28 cellular contexts compared by ENCODE assay signal in the genomic region with DNA sequence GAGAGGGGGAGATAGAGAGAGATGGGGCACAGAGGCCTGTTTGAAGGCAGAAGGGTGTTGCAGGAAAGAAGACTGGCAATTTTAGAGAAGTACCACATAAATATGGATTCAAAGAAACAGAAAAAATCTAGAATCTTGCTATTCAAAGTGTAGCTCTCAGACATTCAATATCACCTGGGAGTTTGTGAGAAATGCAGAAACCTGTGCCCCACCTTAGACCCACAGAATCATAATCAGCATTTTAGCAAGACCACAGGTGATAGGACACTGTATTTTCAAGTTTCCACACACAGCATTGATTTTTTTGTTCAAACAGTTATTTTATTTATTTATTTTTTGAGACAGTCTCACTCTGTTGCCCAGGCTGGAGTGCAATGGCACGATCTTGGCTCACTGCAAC.
"Had no signal": no experiment of that assay in that cellular context is flagged by ENCODE, and none has a peak within 500 bp of the region (broad histone marks: within the 10 kb centered on the region; RNA-seq: fewer than 3 reads in every experiment).

No MANE protein-coding gene starts in this region.

- ATAC-seq: activated T-helper 17 cell treated with anti-CD3 and anti-CD28 coated beads, Interleukin-2, amount 50 U/mL, for 72 hours; gastrocnemius medialis; stimulated activated naive B cell treated with anti-CD40 and anti-IgM and Interleukin-4, amounts not matched to agents 10 μg/mL and 1 μg/mL and 100 μg/mL, for 72 hours; upper lobe of right lung had no signal

- H3K27ac ChIP-seq: breast epithelium, gastrocnemius medialis, left ventricle myocardium inferior, right atrium auricular region, stomach, thyroid gland, upper lobe of right lung had no signal

- FAIRE-seq: endometrium, islet of Langerhans had no signal

- H3K9me3 ChIP-seq: breast epithelium, gastrocnemius medialis, left ventricle myocardium inferior, right atrium auricular region, SK-N-SH, stomach, thyroid gland, upper lobe of right lung had no signal

- H3K4me3 ChIP-seq: breast epithelium, gastrocnemius medialis, left ventricle myocardium inferior, right atrium auricular region, smooth muscle cell, stomach, thyroid gland, upper lobe of right lung had no signal

- H3K27me3 ChIP-seq: breast epithelium, gastrocnemius medialis, right atrium auricular region, stomach, thyroid gland, upper lobe of right lung had no signal

- H3K9me3 Mint-ChIP-seq: activated T-helper 17 cell treated with anti-CD3 and anti-CD28 coated beads, Interleukin-2, amount 50 U/mL, for 72 hours; naive B cell; stimulated activated naive B cell treated with anti-CD40 and anti-IgM and Interleukin-4, amounts not matched to agents 10 μg/mL and 1 μg/mL and 100 μg/mL, for 72 hours had no signal

- H3K27ac Mint-ChIP-seq: activated T-helper 17 cell treated with anti-CD3 and anti-CD28 coated beads, Interleukin-2, amount 50 U/mL, for 72 hours; stimulated activated naive B cell treated with anti-CD40 and anti-IgM and Interleukin-4, amounts not matched to agents 10 μg/mL and 1 μg/mL and 100 μg/mL, for 72 hours had no signal

- DNase-seq: activated CD4-positive, alpha-beta T cell treated with anti-CD3 and anti-CD28 coated beads, Interleukin-2, amount 50 U/mL, for 1 hour; activated CD4-positive, CD25-positive, alpha-beta regulatory T cell treated with anti-CD3 and anti-CD28 coated beads, Interleukin-2, amount 50 U/mL, for 72 hours; activated T-cell treated with anti-CD3 and anti-CD28 coated beads for 4 hours; central memory CD4-positive, alpha-beta T cell; dermis blood vessel endothelial cell; effector CD4-positive, alpha-beta T cell; erythroblast; gastrocnemius medialis; glutamatergic neuron; left ventricle myocardium inferior; naive B cell; nucleus accumbens; SK-N-SH; stimulated activated CD4-positive, alpha-beta T cell treated with anti-CD3 and anti-CD28 coated beads, Interleukin-1b, Interleukin-23, amount 100 ng/mL, for 48 hours; stimulated activated CD4-positive, alpha-beta T cell treated with anti-CD3 and anti-CD28 coated beads, Interleukin-4, amount 100 ng/mL, for 4 hours; stimulated activated CD8-positive, alpha-beta memory T cell treated with anti-CD3 and anti-CD28 coated beads, Interleukin-4, amount 100 ng/mL, for 48 hours; stimulated activated naive B cell treated with anti-CD40 and anti-IgM and Interleukin-4, amounts not matched to agents 10 μg/mL and 1 μg/mL and 100 μg/mL, for 72 hours; stomach; SW 1271; T-helper 2 cell; thyroid gland; upper lobe of right lung had no signal

- H3K36me3 Mint-ChIP-seq: naive B cell had no signal

- H3K9ac ChIP-seq: SK-N-SH had no signal

- H3K4me3 Mint-ChIP-seq: activated T-helper 17 cell treated with anti-CD3 and anti-CD28 coated beads, Interleukin-2, amount 50 U/mL, for 72 hours; stimulated activated naive B cell treated with anti-CD40 and anti-IgM and Interleukin-4, amounts not matched to agents 10 μg/mL and 1 μg/mL and 100 μg/mL, for 72 hours had no signal

- H3K27me3 Mint-ChIP-seq: activated T-helper 17 cell treated with anti-CD3 and anti-CD28 coated beads, Interleukin-2, amount 50 U/mL, for 72 hours; naive B cell; stimulated activated naive B cell treated with anti-CD40 and anti-IgM and Interleukin-4, amounts not matched to agents 10 μg/mL and 1 μg/mL and 100 μg/mL, for 72 hours had no signal

- H3K36me3 ChIP-seq: breast epithelium, gastrocnemius medialis, thyroid gland had no signal

- H3K4me2 ChIP-seq: SK-N-SH, smooth muscle cell had no signal
